Comparison of ENCODE assay signal across 10 cellular contexts in genomic region chr2:8986327-8986976, GRCh38. TPM values are rescaled to one million over a fixed set of nuclear protein-coding genes. Genes with fewer than 3 reads are reported as not detected.
A peak's percentile ranks its signal among the peaks of the same experiment; 100 is the strongest.
DNase-seq lines count a peak whose midpoint lies in the region; ATAC-seq and TF ChIP-seq lines count a peak whose summit lies in the region.
"Had no signal": no experiment of that assay in that cellular context is flagged by ENCODE, and none has a peak within 500 bp of the region (broad histone marks: within the 10 kb centered on the region; RNA-seq: fewer than 3 reads in every experiment).

No MANE protein-coding gene starts in this region.

- ATAC-seq in activated CD4-positive, CD25-positive, alpha-beta regulatory T cell treated with anti-CD3 and anti-CD28 coated beads, Interleukin-2, amount 50 U/mL, for 24 hours, result no peak
- ATAC-seq in left lung (no peak), HG02642 (IDR thresholded peaks at IDR 0.05; ENCODE audit: poor library complexity, unreplicated experiment) (no peak)

- H3K4me1 ChIP-seq in left lung, result peaks cover 4 to 37% of the 10 kb centered on the region in 2 donors

- no peaks in the 10 kb centered on the region for H3K9me3 ChIP-seq in left lung

- H3K4me3 ChIP-seq in cardiac fibroblast (replicated peaks in 1 of 2; ENCODE audit: low read depth in 2 of 2, low read length in 2 of 2) (no peak overlapping the region), left lung (no peak overlapping the region)

- intact Hi-C loops in left lung (cut with DNase I), result no loop called here

- peak; percentile 8 for DNase-seq in stimulated activated CD4-positive, alpha-beta T cell treated with anti-CD3 and anti-CD28 coated beads, Interleukin-4, amount 100 ng/mL, for 24 hours
- DNase-seq in stimulated activated CD4-positive, alpha-beta T cell treated with anti-CD3 and anti-CD28 coated beads, Interleukin-4, amount 100 ng/mL, for 1 hour, result no peak
- peak; percentile 9 for DNase-seq in M059J (ENCODE audit: low read depth)
- DNase-seq in cardiac fibroblast (ENCODE audit: low read depth in 2 of 2), result no peak
- DNase-seq in left lung, result no peak
- DNase-seq in NCI-H2107 (lab: John Stamatoyannopoulos, UW), result no peak
- DNase-seq: activated effector memory CD4-positive, alpha-beta T cell treated with anti-CD3 and anti-CD28 coated beads, Interleukin-2, amount 50 U/mL, for 16 hours; SHP77 treated with DMSO at 0.1 percent for 48 hours had no signal

- TF ChIP-seq CTCF in cardiac fibroblast (IDR thresholded peaks at IDR 0.05; ENCODE audit: low read depth, low read length) (peak; percentile 22), left lung (IDR thresholded peaks at IDR 0.05) (no peak)

- H3K27me3 ChIP-seq in left lung, result no peaks in the 10 kb centered on the region

- H3K27ac ChIP-seq in left lung, result no peak overlapping the region

- no peaks in the 10 kb centered on the region for H3K36me3 ChIP-seq in left lung

RNA-seq across cellular contexts. Expression of gene MBOAT2, which starts 17.0 kb away (rescaled TPM):
- total RNA-seq in M059J (2014; rRNA removed; shearing (Covaris generic)), result 26.1 and 29.5 TPM in 2 replicates
- total RNA-seq in left lung, result 10 to 100 TPM; 32.7 to 32.9 TPM

Comparison
In these comparisons a context has a peak if more than half of its experiments do, and no peak if none do; other contexts are left out.
1. DNase-seq: peak in stimulated activated CD4-positive, alpha-beta T cell treated with anti-CD3 and anti-CD28 coated beads, Interleukin-4, amount 100 ng/mL, for 24 hours (single experiment) and M059J (single experiment); none in stimulated activated CD4-positive, alpha-beta T cell treated with anti-CD3 and anti-CD28 coated beads, Interleukin-4, amount 100 ng/mL, for 1 hour (single experiment), cardiac fibroblast (0 of 2), left lung (0 of 2) and NCI-H2107 (single experiment).